Comparison of ENCODE assay signal across 25 cellular contexts in the genomic region with DNA sequence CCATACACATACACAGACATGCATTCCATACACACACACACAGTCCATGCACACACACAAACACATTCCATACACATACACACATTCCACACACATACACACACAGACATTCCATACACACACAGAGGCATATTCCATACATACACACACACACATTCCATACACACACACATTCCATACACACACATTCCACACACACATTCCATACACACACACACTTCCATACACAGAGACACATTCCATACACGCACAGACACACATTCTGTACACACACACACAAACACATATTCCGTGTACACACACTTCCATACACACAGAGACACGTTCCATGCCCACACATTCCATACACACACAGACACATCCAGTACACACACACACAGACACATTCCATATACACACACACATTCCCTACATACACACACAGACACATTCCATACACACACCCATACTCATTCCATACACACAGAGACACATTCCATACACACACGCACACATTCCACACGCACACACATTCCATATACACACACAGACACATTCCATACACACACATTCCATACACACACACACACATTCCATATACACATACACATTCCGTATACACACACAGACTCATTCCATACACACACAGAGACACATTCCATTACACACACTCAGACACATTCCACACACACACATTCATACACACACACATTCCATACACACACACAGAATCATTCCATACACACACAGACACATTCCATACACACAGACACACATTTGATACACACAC. TPM values are rescaled to one million over a fixed set of nuclear protein-coding genes. Genes with fewer than 3 reads are reported as not detected.
DNase-seq lines count a peak whose midpoint lies in the region; ATAC-seq, FAIRE-seq and TF ChIP-seq lines count a peak whose summit lies in the region.
"Had no signal": no experiment of that assay in that cellular context is flagged by ENCODE, and none has a peak within 500 bp of the region (broad histone marks: within the 10 kb centered on the region; RNA-seq: fewer than 3 reads in every experiment).

No MANE protein-coding gene starts in this region.

- no peak for TF ChIP-seq CTCF in astrocyte (IDR thresholded peaks at IDR 0.05; ENCODE audit: insufficient read depth, low read depth, low read length)
- no peak for TF ChIP-seq CTCF in fibroblast of lung (conservative IDR thresholded peaks at IDR 0.05 in 1 of 2, IDR thresholded peaks at IDR 0.05 in 1 of 2; ENCODE audit: low read depth in 1 of 2, low read length in 2 of 2)

- H3K36me3 Mint-ChIP-seq in astrocyte (ENCODE audit: low read depth, unreplicated experiment) = no peaks in the 10 kb centered on the region

- no peaks in the 10 kb centered on the region for H3K4me1 ChIP-seq in astrocyte (ENCODE audit: insufficient read depth, low read length)
- H3K4me1 ChIP-seq in fibroblast of lung (ENCODE audit: control insufficient read depth, extremely low read depth, insufficient read depth, low read length) = no peaks in the 10 kb centered on the region
- no peaks in the 10 kb centered on the region for H3K4me1 ChIP-seq in mesodermal cell (ENCODE audit: control insufficient read depth, insufficient read depth, low read length, poor library complexity, severe bottlenecking)
- H3K4me1 ChIP-seq: A549, BE2C had no signal

- H3K9me3 ChIP-seq in astrocyte (ENCODE audit: insufficient read depth, low read depth, low read length) (no peaks in the 10 kb centered on the region), fibroblast of lung (ENCODE audit: control insufficient read depth, insufficient read depth, low read depth, low read length) (no peaks in the 10 kb centered on the region), mesodermal cell (ENCODE audit: control insufficient read depth, low read length) (peaks cover 5% of the 10 kb centered on the region)
- H3K9me3 ChIP-seq: BE2C, SK-N-SH had no signal

- H3K27me3 Mint-ChIP-seq in astrocyte (ENCODE audit: low read depth, unreplicated experiment) = no peaks in the 10 kb centered on the region

- H3K9me3 Mint-ChIP-seq in astrocyte (ENCODE audit: unreplicated experiment) = no peaks in the 10 kb centered on the region

- H3K36me3 ChIP-seq in astrocyte (ENCODE audit: insufficient read depth, low read length) = no peaks in the 10 kb centered on the region
- H3K36me3 ChIP-seq in fibroblast of lung (ENCODE audit: control insufficient read depth, insufficient read depth, low read length) = peaks cover 1% of the 10 kb centered on the region
- peaks cover 17% of the 10 kb centered on the region for H3K36me3 ChIP-seq in mesodermal cell (ENCODE audit: control insufficient read depth, insufficient read depth, low read length)

- 72 to 94% methylated on average over 4 to 6 of the region's 6 CpGs for WGBS in mesodermal cell (ENCODE audit: insufficient coverage in 2 of 2), 2 experiments

- ATAC-seq in GM21737 (IDR thresholded peaks at IDR 0.05; ENCODE audit: unreplicated experiment) = no peak
- ATAC-seq: A549, HCT116 had no signal

- H3K4me2 ChIP-seq in astrocyte (ENCODE audit: low read length) = no peak overlapping the region
- no peak overlapping the region for H3K4me2 ChIP-seq in fibroblast of lung (ENCODE audit: extremely low read depth, insufficient read depth, low read length)
- H3K4me2 ChIP-seq: A549, SK-N-SH had no signal

- DNase-seq in GM18507 (ENCODE audit: extremely low spot score, insufficient read length, low read depth) = no peak
- DNase-seq in astrocyte (ENCODE audit: low read depth) = peak; percentile 64
- peak; percentile 35 to 60 for DNase-seq in fibroblast of lung (ENCODE audit: low read depth in 2 of 2)
- DNase-seq in kidney tubule cell (ENCODE audit: low spot score) = no peak
- no peak for DNase-seq in OCI-M2 (lab: John Stamatoyannopoulos, UW; ENCODE audit: unreplicated experiment)
- DNase-seq in activated CD4-positive, alpha-beta T cell treated with anti-CD3 and anti-CD28 coated beads for 48 hours = no peak
- DNase-seq: BE2C, DMS79, GM23248, KG1, NCI-H1092 treated with DMSO at 0.1 percent for 48 hours, NCI-H1436 treated with DMSO at 0.1 percent for 48 hours, NCI-H1930, NCI-H226, NCI-H510A treated with DMSO at 0.1 percent for 48 hours, NCI-H748 treated with DMSO at 0.1 percent for 48 hours, SHP77 treated with DMSO at 0.1 percent for 48 hours, SK-N-SH had no signal

- H3K4me3 Mint-ChIP-seq in astrocyte (ENCODE audit: unreplicated experiment) = no peak overlapping the region

- no peaks in the 10 kb centered on the region for H3K4me1 Mint-ChIP-seq in astrocyte (ENCODE audit: low read depth, unreplicated experiment)

- peak; percentile 58 for FAIRE-seq in GM18507 (lab: Jason Lieb, UNC)
- no peak for FAIRE-seq in astrocyte (lab: Jason Lieb, UNC)

- no peak overlapping the region for H2AFZ ChIP-seq in astrocyte (ENCODE audit: low read depth, low read length)
- no peak overlapping the region for H2AFZ ChIP-seq in fibroblast of lung (ENCODE audit: low read length)
- H2AFZ ChIP-seq: GM23248 had no signal

- H3K9ac ChIP-seq in astrocyte (ENCODE audit: low read length) = no peak overlapping the region
- no peak overlapping the region for H3K9ac ChIP-seq in fibroblast of lung (ENCODE audit: insufficient read depth, low read length)
- H3K9ac ChIP-seq: GM23248, SK-N-SH had no signal

- H3K79me2 ChIP-seq in astrocyte (ENCODE audit: insufficient read depth, low read length) (no peaks in the 10 kb centered on the region), fibroblast of lung (ENCODE audit: control insufficient read depth, insufficient read depth, low read length) (no peaks in the 10 kb centered on the region)

- H3K27me3 ChIP-seq in astrocyte (ENCODE audit: insufficient read depth, low read length) (no peaks in the 10 kb centered on the region), fibroblast of lung (ENCODE audit: control insufficient read depth, insufficient read depth, low read length) (no peaks in the 10 kb centered on the region)
- H3K27me3 ChIP-seq: BE2C had no signal

- no peak overlapping the region for H3K27ac Mint-ChIP-seq in astrocyte (ENCODE audit: unreplicated experiment)

- H3K4me3 ChIP-seq in astrocyte (ENCODE audit: insufficient read depth, low read depth, low read length) (no peak overlapping the region), fibroblast of lung (replicated peaks in 1 of 4; ENCODE audit: control extremely low read depth in 1 of 4, insufficient read depth in 1 of 4, low read depth in 3 of 4, low read length in 4 of 4) (no peak overlapping the region), mesodermal cell (ENCODE audit: extremely low read depth, insufficient read depth, low read length, poor library complexity, severe bottlenecking) (no peak overlapping the region)
- H3K4me3 ChIP-seq: A549, GM23248 had no signal

- H3K27ac ChIP-seq in astrocyte (ENCODE audit: low read depth, low read length) = no peak overlapping the region
- H3K27ac ChIP-seq in fibroblast of lung (ENCODE audit: insufficient read depth, low read length) = no peak overlapping the region
- H3K27ac ChIP-seq in mesodermal cell (ENCODE audit: low read depth, low read length, severe bottlenecking) = peak overlapping the region; percentile 86
- H3K27ac ChIP-seq: A549, GM23248, HL-60, RWPE1 had no signal

- no peaks in the 10 kb centered on the region for H4K20me1 ChIP-seq in astrocyte (ENCODE audit: insufficient read depth, low read length)
- H4K20me1 ChIP-seq in fibroblast of lung (ENCODE audit: control insufficient read depth, extremely low read depth, insufficient read depth, low read length) = no peaks in the 10 kb centered on the region

RNA-seq across cellular contexts. Expression of a gene that starts 15.0 kb away (rescaled TPM):
- total RNA-seq in astrocyte = 318 and 375 TPM in 2 replicates
- total RNA-seq in fibroblast of lung = 2.1 and 6.9 TPM in 2 replicates
- 75.7 and 82.5 TPM in 2 replicates for polyA plus RNA-seq in fibroblast of lung
- 17.9 and 22.4 TPM in 2 replicates for polyA plus RNA-seq in fibroblast of lung (2012)
- 30.0 and 33.6 TPM in 2 replicates for polyA minus RNA-seq in fibroblast of lung (ENCODE audit: low replicate concordance)
- polyA plus RNA-seq in mesodermal cell (2013, experiment 1 of 2) = 339 TPM
- polyA plus RNA-seq in mesodermal cell (2013, experiment 2 of 2) = 260 TPM
- total RNA-seq: HT-29 had no signal

Comparison
In these comparisons a context has a peak if more than half of its experiments do, and no peak if none do; other contexts are left out.
1. DNase-seq: peak in astrocyte (single experiment) and fibroblast of lung (2 of 2); none in GM18507 (single experiment), kidney tubule cell (single experiment), OCI-M2 (single experiment) and activated CD4-positive, alpha-beta T cell treated with anti-CD3 and anti-CD28 coated beads for 48 hours (single experiment).
2. RNA of a gene that starts 15.0 kb away (total RNA-seq): 318 to 375 TPM in astrocyte; 2.1 to 6.9 TPM in fibroblast of lung; every median in the first group is over 10 times any median in the second.